8 cellular contexts compared by ENCODE assay signal in the genomic region with DNA sequence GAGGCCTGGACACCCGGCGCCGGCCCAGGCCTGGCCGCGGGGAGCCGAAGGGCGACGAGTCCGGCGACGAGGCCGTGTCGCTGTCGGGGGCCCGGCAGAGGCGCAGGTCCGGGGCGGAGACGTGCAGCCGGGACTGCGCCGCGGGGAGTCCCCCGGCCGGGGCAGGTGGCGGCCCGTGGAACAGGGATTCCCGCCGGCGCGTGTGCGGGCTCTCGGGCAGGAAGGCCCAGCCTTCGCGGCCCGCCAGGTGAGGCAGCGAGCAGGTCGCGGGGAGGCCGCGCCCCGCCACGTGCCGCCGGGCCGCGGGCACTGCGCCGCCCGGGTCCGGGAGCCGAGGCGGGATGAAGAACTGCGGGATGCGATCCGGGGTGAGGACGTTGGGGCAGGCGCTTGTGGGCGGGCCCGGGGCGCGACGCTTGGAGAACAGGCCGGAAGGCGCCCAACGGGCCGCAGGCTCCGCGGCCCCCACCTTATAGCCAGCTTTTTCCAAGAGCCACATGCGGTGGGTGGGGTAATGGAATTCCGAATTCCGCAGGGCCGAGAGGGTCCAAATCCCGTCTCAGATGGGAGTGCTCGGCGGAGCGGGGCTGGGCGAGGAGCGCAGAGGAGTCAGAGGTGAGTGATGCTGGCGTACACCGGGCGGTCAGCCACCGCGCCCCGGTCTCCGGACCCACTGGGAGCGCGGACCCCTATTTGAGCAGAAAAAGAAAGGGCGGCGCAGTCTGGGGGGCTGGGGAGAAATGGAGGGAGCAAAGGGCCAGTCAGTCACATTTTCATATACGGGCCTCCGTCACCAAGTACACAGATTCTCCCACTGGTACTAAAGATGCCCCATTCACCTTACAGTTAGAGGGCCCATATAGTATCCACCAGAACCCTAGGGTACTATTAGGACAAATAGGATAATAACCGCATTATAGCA. TPM values are rescaled to one million over a fixed set of nuclear protein-coding genes. Genes with fewer than 3 reads are reported as not detected.
A peak's percentile ranks its signal among the peaks of the same experiment; 100 is the strongest.
DNase-seq lines count a peak whose midpoint lies in the region; ATAC-seq and TF ChIP-seq lines count a peak whose summit lies in the region.

No MANE protein-coding gene starts in this region.

- H3K4me1 ChIP-seq in stomach = peaks cover 30 to 45% (median 40%) of the 10 kb centered on the region in 4 donors

- 24 to 56% (median 27%) methylated on average over 59 to 93 of the region's 93 CpGs for WGBS in stomach, 5 donors

- H3K4me1 Mint-ChIP-seq in activated naive CD4-positive, alpha-beta T cell treated with anti-CD3 and anti-CD28 coated beads, Interleukin-2, amount 50 U/mL, for 24 hours = peaks cover 41% of the 10 kb centered on the region
- peaks cover 37 to 39% of the 10 kb centered on the region in 2 donors for H3K4me1 Mint-ChIP-seq in immature natural killer cell

- intact Hi-C loops in stomach (cut with DNase I; ENCODE audit: low total_unique reads) = no loop called here

- no peaks in the 10 kb centered on the region for H3K27me3 Mint-ChIP-seq in activated naive CD4-positive, alpha-beta T cell treated with anti-CD3 and anti-CD28 coated beads, Interleukin-2, amount 50 U/mL, for 24 hours
- peaks cover 3 to 16% (median 6%) of the 10 kb centered on the region in 3 donors for H3K27me3 Mint-ChIP-seq in immature natural killer cell (ENCODE audit: low read depth in 3 of 3)

- peak overlapping the region; percentile 83 to 88 (median 85) for H3K27ac ChIP-seq in stomach

- peaks cover 2% of the 10 kb centered on the region for H3K36me3 Mint-ChIP-seq in activated naive CD4-positive, alpha-beta T cell treated with anti-CD3 and anti-CD28 coated beads, Interleukin-2, amount 50 U/mL, for 24 hours
- no peaks in the 10 kb centered on the region for H3K36me3 Mint-ChIP-seq in immature natural killer cell

- peak overlapping the region; percentile 86 for H3K4me3 Mint-ChIP-seq in activated naive CD4-positive, alpha-beta T cell treated with anti-CD3 and anti-CD28 coated beads, Interleukin-2, amount 50 U/mL, for 24 hours
- peak overlapping the region; percentile 75 to 85 (median 79) for H3K4me3 Mint-ChIP-seq in immature natural killer cell

- H3K36me3 ChIP-seq in stomach = no peaks in the 10 kb centered on the region

- H3K27me3 ChIP-seq in stomach = peaks cover 0 to 60% (median 24%) of the 10 kb centered on the region in 3 donors

- ATAC-seq in HG02642 (IDR thresholded peaks at IDR 0.05; ENCODE audit: poor library complexity, unreplicated experiment) (peak; percentile 27), SK-N-SH treated with all-trans-retinoic acid at 6 μM for 48 hours (no peak), GM21825 (IDR thresholded peaks at IDR 0.05; ENCODE audit: unreplicated experiment) (no peak)

- TF ChIP-seq EP300 in stomach (IDR thresholded peaks at IDR 0.05) = no peak

- no peak for TF ChIP-seq CTCF in stomach (IDR thresholded peaks at IDR 0.05)

- TF ChIP-seq POLR2A in stomach (IDR thresholded peaks at IDR 0.05) = no peak

- DNase-seq in immature natural killer cell (no peak), stomach (no peak), NCI-H2029 treated with DMSO at 0.1 percent for 48 hours (lab: John Stamatoyannopoulos, UW) (no peak), ureter (ENCODE audit: low spot score) (no peak)

- H3K27ac Mint-ChIP-seq in activated naive CD4-positive, alpha-beta T cell treated with anti-CD3 and anti-CD28 coated beads, Interleukin-2, amount 50 U/mL, for 24 hours = peak overlapping the region; percentile 41
- H3K27ac Mint-ChIP-seq in immature natural killer cell = peak overlapping the region in 3 of 6 donors; percentile 10 to 30 (median 21)

- H3K9me3 Mint-ChIP-seq in activated naive CD4-positive, alpha-beta T cell treated with anti-CD3 and anti-CD28 coated beads, Interleukin-2, amount 50 U/mL, for 24 hours = no peaks in the 10 kb centered on the region
- no peaks in the 10 kb centered on the region for H3K9me3 Mint-ChIP-seq in immature natural killer cell

- H3K9me3 ChIP-seq in stomach = no peaks in the 10 kb centered on the region

- peak overlapping the region; percentile 47 to 54 (median 50) for H3K4me3 ChIP-seq in stomach

TF ChIP-seq in SK-N-SH treated with all-trans-retinoic acid at 6 μM for 48 hours, 23 proteins besides CTCF, POLR2A, EP300 and RAD21 (continues in another document):
- TF ChIP-seq CSDC2 (CRISPR knock-in tag; IDR thresholded peaks at IDR 0.05) (no peak), GLIS3 (CRISPR knock-in tag; IDR thresholded peaks at IDR 0.05) (no peak), ZC3H10 (CRISPR knock-in tag; IDR thresholded peaks at IDR 0.05) (no peak), ZNF70 (CRISPR knock-in tag; IDR thresholded peaks at IDR 0.05) (no peak), ZNF565 (CRISPR knock-in tag; conservative IDR thresholded peaks at IDR 0.05; ENCODE audit: low read depth) (no peak)
- TF ChIP-seq, protein P1, sequence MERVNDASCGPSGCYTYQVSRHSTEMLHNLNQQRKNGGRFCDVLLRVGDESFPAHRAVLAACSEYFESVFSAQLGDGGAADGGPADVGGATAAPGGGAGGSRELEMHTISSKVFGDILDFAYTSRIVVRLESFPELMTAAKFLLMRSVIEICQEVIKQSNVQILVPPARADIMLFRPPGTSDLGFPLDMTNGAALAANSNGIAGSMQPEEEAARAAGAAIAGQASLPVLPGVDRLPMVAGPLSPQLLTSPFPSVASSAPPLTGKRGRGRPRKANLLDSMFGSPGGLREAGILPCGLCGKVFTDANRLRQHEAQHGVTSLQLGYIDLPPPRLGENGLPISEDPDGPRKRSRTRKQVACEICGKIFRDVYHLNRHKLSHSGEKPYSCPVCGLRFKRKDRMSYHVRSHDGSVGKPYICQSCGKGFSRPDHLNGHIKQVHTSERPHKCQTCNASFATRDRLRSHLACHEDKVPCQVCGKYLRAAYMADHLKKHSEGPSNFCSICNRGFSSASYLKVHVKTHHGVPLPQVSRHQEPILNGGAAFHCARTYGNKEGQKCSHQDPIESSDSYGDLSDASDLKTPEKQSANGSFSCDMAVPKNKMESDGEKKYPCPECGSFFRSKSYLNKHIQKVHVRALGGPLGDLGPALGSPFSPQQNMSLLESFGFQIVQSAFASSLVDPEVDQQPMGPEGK (CRISPR knock-in tag; IDR thresholded peaks at IDR 0.05; ENCODE audit: borderline replicate concordance) = no peak
- TF ChIP-seq, protein P2, sequence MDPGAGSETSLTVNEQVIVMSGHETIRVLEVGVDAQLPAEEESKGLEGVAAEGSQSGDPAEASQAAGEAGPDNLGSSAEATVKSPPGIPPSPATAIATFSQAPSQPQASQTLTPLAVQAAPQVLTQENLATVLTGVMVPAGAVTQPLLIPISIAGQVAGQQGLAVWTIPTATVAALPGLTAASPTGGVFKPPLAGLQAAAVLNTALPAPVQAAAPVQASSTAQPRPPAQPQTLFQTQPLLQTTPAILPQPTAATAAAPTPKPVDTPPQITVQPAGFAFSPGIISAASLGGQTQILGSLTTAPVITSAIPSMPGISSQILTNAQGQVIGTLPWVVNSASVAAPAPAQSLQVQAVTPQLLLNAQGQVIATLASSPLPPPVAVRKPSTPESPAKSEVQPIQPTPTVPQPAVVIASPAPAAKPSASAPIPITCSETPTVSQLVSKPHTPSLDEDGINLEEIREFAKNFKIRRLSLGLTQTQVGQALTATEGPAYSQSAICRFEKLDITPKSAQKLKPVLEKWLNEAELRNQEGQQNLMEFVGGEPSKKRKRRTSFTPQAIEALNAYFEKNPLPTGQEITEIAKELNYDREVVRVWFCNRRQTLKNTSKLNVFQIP (CRISPR knock-in tag; IDR thresholded peaks at IDR 0.05; ENCODE audit: borderline replicate concordance, low read depth) = no peak
- TF ChIP-seq, protein P3, sequence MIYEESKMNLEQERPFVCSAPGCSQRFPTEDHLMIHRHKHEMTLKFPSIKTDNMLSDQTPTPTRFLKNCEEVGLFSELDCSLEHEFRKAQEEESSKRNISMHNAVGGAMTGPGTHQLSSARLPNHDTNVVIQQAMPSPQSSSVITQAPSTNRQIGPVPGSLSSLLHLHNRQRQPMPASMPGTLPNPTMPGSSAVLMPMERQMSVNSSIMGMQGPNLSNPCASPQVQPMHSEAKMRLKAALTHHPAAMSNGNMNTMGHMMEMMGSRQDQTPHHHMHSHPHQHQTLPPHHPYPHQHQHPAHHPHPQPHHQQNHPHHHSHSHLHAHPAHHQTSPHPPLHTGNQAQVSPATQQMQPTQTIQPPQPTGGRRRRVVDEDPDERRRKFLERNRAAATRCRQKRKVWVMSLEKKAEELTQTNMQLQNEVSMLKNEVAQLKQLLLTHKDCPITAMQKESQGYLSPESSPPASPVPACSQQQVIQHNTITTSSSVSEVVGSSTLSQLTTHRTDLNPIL (CRISPR knock-in tag; IDR thresholded peaks at IDR 0.05; ENCODE audit: low read depth) = no peak

RNA-seq across cellular contexts. Expression of a gene that starts 0.9 kb away (rescaled TPM):
- polyA plus RNA-seq in immature natural killer cell (under 1 TPM; 0.22 to 0.52 (median 0.32) TPM), stomach (under 1 TPM in 2 of 3 donors, not detected in 1; 0.44 to 0.73 TPM)
- total RNA-seq in stomach (under 1 TPM in 1 of 5 donors, not detected in 4; 0.58 TPM), ureter (1.4 TPM)

RNA-seq across cellular contexts. Expression of a gene that starts 7.2 kb away (rescaled TPM):
- polyA plus RNA-seq in immature natural killer cell (1 to 10 TPM in 2 of 3 donors, under 1 TPM in 1; 0.40 to 1.6 (median 1.4) TPM), stomach (10 to 100 TPM; 11.0 to 14.5 (median 11.5) TPM)
- total RNA-seq in stomach (10 to 100 TPM in 3 of 5 donors, 1 to 10 TPM in 2; 1.4 to 28.1 (median 16.2) TPM), ureter (14.5 TPM)

RNA-seq across cellular contexts. Expression of a gene that starts 14.8 kb away (rescaled TPM):
- polyA plus RNA-seq in immature natural killer cell (under 1 TPM in 1 of 3 donors, not detected in 2; 0.56 TPM), stomach (not detected)
- total RNA-seq in stomach (not detected), ureter (not detected)

RNA-seq across cellular contexts. Expression of a gene that starts 33.5 kb away (rescaled TPM):
- polyA plus RNA-seq in immature natural killer cell = 1 to 10 TPM in 1 of 3 donors, not detected in 2; 1.3 TPM
- total RNA-seq in stomach = 1 to 10 TPM in 1 of 5 donors, not detected in 4; 3.2 TPM
- polyA plus RNA-seq in stomach = under 1 TPM in 1 of 3 donors, not detected in 2; 0.06 TPM
- 0.31 TPM for total RNA-seq in ureter

RNA-seq across cellular contexts. Expression of a gene that starts 48.5 kb away (rescaled TPM):
- 10 to 100 TPM; 12.0 to 16.1 (median 16.0) TPM for polyA plus RNA-seq in immature natural killer cell
- 10 to 100 TPM in 1 of 5 donors, 1 to 10 TPM in 3, under 1 TPM in 1; 0.29 to 30.4 (median 3.3) TPM for total RNA-seq in stomach
- 1 to 10 TPM; 1.9 to 2.6 (median 2.4) TPM for polyA plus RNA-seq in stomach
- 12.3 TPM for total RNA-seq in ureter
